1 cellular context compared by ENCODE assay signal in the genomic region with DNA sequence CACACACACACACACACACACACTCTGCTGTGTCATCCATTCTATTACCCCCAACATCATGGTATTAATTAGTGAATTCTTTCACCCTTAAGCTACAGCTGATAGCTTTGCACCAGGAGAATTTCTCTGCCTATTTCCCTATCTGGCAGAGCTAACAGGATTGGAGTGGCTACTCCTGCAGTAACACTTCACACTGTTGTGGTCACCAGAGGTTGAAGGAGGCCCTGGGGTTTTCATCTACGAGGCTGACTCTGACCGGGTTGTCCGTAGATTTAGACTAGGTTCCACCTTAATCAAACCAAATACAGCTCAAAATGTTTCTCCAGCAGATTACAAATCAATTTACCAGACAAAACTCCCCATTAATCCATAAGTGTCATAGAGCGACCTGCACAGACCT.
TF ChIP-seq lines count a peak whose summit lies in the region.

No MANE protein-coding gene starts in this region.

TF ChIP-seq in GM23338, 12 proteins besides CTCF, POLR2A, EP300 and RAD21 (continued from another document):
- TF ChIP-seq, protein P1, sequence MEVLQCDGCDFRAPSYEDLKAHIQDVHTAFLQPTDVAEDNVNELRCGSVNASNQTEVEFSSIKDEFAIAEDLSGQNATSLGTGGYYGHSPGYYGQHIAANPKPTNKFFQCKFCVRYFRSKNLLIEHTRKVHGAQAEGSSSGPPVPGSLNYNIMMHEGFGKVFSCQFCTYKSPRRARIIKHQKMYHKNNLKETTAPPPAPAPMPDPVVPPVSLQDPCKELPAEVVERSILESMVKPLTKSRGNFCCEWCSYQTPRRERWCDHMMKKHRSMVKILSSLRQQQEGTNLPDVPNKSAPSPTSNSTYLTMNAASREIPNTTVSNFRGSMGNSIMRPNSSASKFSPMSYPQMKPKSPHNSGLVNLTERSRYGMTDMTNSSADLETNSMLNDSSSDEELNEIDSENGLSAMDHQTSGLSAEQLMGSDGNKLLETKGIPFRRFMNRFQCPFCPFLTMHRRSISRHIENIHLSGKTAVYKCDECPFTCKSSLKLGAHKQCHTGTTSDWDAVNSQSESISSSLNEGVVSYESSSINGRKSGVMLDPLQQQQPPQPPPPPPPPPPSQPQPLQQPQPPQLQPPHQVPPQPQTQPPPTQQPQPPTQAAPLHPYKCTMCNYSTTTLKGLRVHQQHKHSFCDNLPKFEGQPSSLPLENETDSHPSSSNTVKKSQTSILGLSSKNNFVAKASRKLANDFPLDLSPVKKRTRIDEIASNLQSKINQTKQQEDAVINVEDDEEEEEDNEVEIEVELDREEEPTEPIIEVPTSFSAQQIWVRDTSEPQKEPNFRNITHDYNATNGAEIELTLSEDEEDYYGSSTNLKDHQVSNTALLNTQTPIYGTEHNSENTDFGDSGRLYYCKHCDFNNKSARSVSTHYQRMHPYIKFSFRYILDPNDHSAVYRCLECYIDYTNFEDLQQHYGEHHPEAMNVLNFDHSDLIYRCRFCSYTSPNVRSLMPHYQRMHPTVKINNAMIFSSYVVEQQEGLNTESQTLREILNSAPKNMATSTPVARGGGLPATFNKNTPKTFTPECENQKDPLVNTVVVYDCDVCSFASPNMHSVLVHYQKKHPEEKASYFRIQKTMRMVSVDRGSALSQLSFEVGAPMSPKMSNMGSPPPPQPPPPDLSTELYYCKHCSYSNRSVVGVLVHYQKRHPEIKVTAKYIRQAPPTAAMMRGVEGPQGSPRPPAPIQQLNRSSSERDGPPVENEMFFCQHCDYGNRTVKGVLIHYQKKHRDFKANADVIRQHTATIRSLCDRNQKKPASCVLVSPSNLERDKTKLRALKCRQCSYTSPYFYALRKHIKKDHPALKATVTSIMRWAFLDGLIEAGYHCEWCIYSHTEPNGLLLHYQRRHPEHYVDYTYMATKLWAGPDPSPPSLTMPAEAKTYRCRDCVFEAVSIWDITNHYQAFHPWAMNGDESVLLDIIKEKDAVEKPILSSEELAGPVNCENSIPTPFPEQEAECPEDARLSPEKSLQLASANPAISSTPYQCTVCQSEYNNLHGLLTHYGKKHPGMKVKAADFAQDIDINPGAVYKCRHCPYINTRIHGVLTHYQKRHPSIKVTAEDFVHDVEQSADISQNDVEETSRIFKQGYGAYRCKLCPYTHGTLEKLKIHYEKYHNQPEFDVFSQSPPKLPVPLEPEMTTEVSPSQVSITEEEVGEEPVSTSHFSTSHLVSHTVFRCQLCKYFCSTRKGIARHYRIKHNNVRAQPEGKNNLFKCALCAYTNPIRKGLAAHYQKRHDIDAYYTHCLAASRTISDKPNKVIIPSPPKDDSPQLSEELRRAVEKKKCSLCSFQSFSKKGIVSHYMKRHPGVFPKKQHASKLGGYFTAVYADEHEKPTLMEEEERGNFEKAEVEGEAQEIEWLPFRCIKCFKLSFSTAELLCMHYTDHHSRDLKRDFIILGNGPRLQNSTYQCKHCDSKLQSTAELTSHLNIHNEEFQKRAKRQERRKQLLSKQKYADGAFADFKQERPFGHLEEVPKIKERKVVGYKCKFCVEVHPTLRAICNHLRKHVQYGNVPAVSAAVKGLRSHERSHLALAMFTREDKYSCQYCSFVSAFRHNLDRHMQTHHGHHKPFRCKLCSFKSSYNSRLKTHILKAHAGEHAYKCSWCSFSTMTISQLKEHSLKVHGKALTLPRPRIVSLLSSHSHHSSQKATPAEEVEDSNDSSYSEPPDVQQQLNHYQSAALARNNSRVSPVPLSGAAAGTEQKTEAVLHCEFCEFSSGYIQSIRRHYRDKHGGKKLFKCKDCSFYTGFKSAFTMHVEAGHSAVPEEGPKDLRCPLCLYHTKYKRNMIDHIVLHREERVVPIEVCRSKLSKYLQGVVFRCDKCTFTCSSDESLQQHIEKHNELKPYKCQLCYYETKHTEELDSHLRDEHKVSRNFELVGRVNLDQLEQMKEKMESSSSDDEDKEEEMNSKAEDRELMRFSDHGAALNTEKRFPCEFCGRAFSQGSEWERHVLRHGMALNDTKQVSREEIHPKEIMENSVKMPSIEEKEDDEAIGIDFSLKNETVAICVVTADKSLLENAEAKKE (CRISPR knock-in tag; IDR thresholded peaks at IDR 0.05), result no peak
- no peak for TF ChIP-seq NANOG (IDR thresholded peaks at IDR 0.05; ENCODE audit: borderline replicate concordance)
